ENCODE assay signal across 17 cellular contexts in genomic region chr9:77016111-77016525, GRCh38. TPM values are rescaled to one million over a fixed set of nuclear protein-coding genes. Genes with fewer than 3 reads are reported as not detected.
DNase-seq lines count a peak whose midpoint lies in the region; ATAC-seq, FAIRE-seq and TF ChIP-seq lines count a peak whose summit lies in the region.
"Had no signal": no experiment of that assay in that cellular context is flagged by ENCODE, and none has a peak within 500 bp of the region (broad histone marks: within the 10 kb centered on the region; RNA-seq: fewer than 3 reads in every experiment).

No MANE protein-coding gene starts in this region.

- peaks cover 99% of the 10 kb centered on the region for H3K27me3 ChIP-seq in endodermal cell (ENCODE audit: control insufficient read depth, insufficient read depth, low read length, poor library complexity, severe bottlenecking)
- H3K27me3 ChIP-seq in neural cell (ENCODE audit: insufficient read depth, low read depth, low read length) = peaks cover 100% of the 10 kb centered on the region
- H3K27me3 ChIP-seq: SJCRH30 had no signal

- no peaks in the 10 kb centered on the region for H4K20me1 ChIP-seq in neural cell (ENCODE audit: insufficient read depth)

- no peaks in the 10 kb centered on the region for H3K9me2 ChIP-seq in neural cell (ENCODE audit: insufficient read depth, low read length)

- no peaks in the 10 kb centered on the region for H3K36me3 Mint-ChIP-seq in endodermal cell (ENCODE audit: low read depth)
- H3K36me3 Mint-ChIP-seq: activated naive CD8-positive, alpha-beta T cell had no signal

- no peak for FAIRE-seq in A549 (lab: Jason Lieb, UNC)

- TF ChIP-seq POLR2A in A549 (IDR thresholded peaks at IDR 0.05; ENCODE audit: low read length) = no peak

- H2AFZ ChIP-seq in neural cell (ENCODE audit: low read depth, low read length) = no peak overlapping the region

- no peak for TF ChIP-seq RAD21 in A549 (conservative IDR thresholded peaks at IDR 0.05 in 1 of 2, IDR thresholded peaks at IDR 0.05 in 1 of 2)
- TF ChIP-seq RAD21 in neural cell (conservative IDR thresholded peaks at IDR 0.05) = no peak

- H3K4me3 Mint-ChIP-seq in endodermal cell = peak overlapping the region; percentile 46
- H3K4me3 Mint-ChIP-seq: activated CD8-positive, alpha-beta memory T cell treated with anti-CD3 and anti-CD28 coated beads, Interleukin-2, amount 10 ng/mL, durations not matched to agents 7 days and 5 days; activated naive CD8-positive, alpha-beta T cell; stimulated activated naive CD8-positive, alpha-beta T cell treated with anti-CD3 and anti-CD28 coated beads, Interleukin-15, Interleukin-2, amounts not matched to agents 100 ng/mL and 50 ng/mL, for 24 hours had no signal

- no peaks in the 10 kb centered on the region for H3K36me3 ChIP-seq in endodermal cell (ENCODE audit: control insufficient read depth, insufficient read depth, low read length)
- H3K36me3 ChIP-seq in neural cell (ENCODE audit: insufficient read depth, low read length) = no peaks in the 10 kb centered on the region
- H3K36me3 ChIP-seq: MG63, right lobe of liver, SJCRH30 had no signal

- no peak overlapping the region for H3K27ac ChIP-seq in A549
- H3K27ac ChIP-seq in endodermal cell (ENCODE audit: low read depth, low read length) = no peak overlapping the region
- H3K27ac ChIP-seq in neural cell (ENCODE audit: low read length) = no peak overlapping the region
- H3K27ac ChIP-seq: right lobe of liver, SJCRH30 had no signal

- peaks cover 100% of the 10 kb centered on the region for H3K27me3 Mint-ChIP-seq in endodermal cell (ENCODE audit: insufficient read depth)

- H3K4me1 ChIP-seq in A549 = peaks cover 46% of the 10 kb centered on the region; the same call in 2 of the 3 replicates
- H3K4me1 ChIP-seq in endodermal cell (ENCODE audit: control insufficient read depth, insufficient read depth, low read length) = peaks cover 16% of the 10 kb centered on the region
- H3K4me1 ChIP-seq: SJCRH30 had no signal

- H3K79me2 ChIP-seq in neural cell (replicated peaks; ENCODE audit: insufficient read depth, low read length) = no peaks in the 10 kb centered on the region

- H3K4me2 ChIP-seq in A549 (peak overlapping the region; percentile 73), neural cell (ENCODE audit: low read length) (no peak overlapping the region)

- peaks cover 32% of the 10 kb centered on the region for H3K4me1 Mint-ChIP-seq in endodermal cell

- no peak for TF ChIP-seq CTCF in A549 (IDR thresholded peaks at IDR 0.05)
- TF ChIP-seq CTCF in GM20000 (IDR thresholded peaks at IDR 0.05; ENCODE audit: extremely low read depth, missing control alignments) = no peak
- TF ChIP-seq CTCF in endodermal cell (conservative IDR thresholded peaks at IDR 0.05) = peak; percentile 39
- no peak for TF ChIP-seq CTCF in neural cell (IDR thresholded peaks at IDR 0.05; ENCODE audit: poor library complexity, severe bottlenecking)

- no peak for ATAC-seq in A549
- ATAC-seq: activated CD8-positive, alpha-beta memory T cell treated with anti-CD3 and anti-CD28 coated beads, Interleukin-2, amount 10 ng/mL, durations not matched to agents 7 days and 5 days; esophagus mucosa; right lobe of liver had no signal

- no CpG with 5 or more reads among the region's 38 CpGs for WGBS in A549 (ENCODE audit: missing lambda C conversion rate)
- 1% methylated on average over 23 to 38 of the region's 38 CpGs for WGBS in endodermal cell (ENCODE audit: insufficient coverage in 1 of 2, insufficient read length in 1 of 2), 2 experiments

- no peak overlapping the region for H3K27ac Mint-ChIP-seq in endodermal cell
- H3K27ac Mint-ChIP-seq: activated naive CD8-positive, alpha-beta T cell had no signal

- DNase-seq in A549 (ENCODE audit: low read depth in 1 of 2, low spot score in 1 of 2) (no peak), GM20000 (ENCODE audit: low spot score) (peak; percentile 47), endodermal cell (no peak), H4 (ENCODE audit: low spot score) (no peak), cerebellar cortex (ENCODE audit: low spot score) (no peak)
- DNase-seq in activated CD4-positive, alpha-beta T cell treated with anti-CD3 and anti-CD28 coated beads for 4 hours = no peak
- DNase-seq in effector CD8-positive, alpha-beta T cell (lab: John Stamatoyannopoulos, UW) = no peak
- DNase-seq: activated CD8-positive, alpha-beta memory T cell treated with anti-CD3 and anti-CD28 coated beads, Interleukin-2, amount 10 ng/mL, durations not matched to agents 7 days and 5 days; C1 segment of cervical spinal cord; right lobe of liver had no signal

- H3K9ac ChIP-seq in endodermal cell (ENCODE audit: extremely low read depth, low read length, poor library complexity, severe bottlenecking) (no peak overlapping the region), neural cell (ENCODE audit: low read length) (no peak overlapping the region)

- H3F3A ChIP-seq in neural cell (ENCODE audit: insufficient read depth, low read length, poor library complexity, severe bottlenecking) = no peaks in the 10 kb centered on the region

- TF ChIP-seq EP300 in A549 (IDR thresholded peaks at IDR 0.05) (no peak), neural cell (conservative IDR thresholded peaks at IDR 0.05; ENCODE audit: poor library complexity, severe bottlenecking) (no peak)

- peak overlapping the region; percentile 32 for H3K4me3 ChIP-seq in A549
- H3K4me3 ChIP-seq in endodermal cell (ENCODE audit: low read length) = peak overlapping the region; percentile 74
- peak overlapping the region; percentile 54 for H3K4me3 ChIP-seq in neural cell (ENCODE audit: low read length)
- H3K4me3 ChIP-seq: MG63, right lobe of liver, SJCRH30 had no signal

- no peaks in the 10 kb centered on the region for H3K9me3 ChIP-seq in A549
- no peaks in the 10 kb centered on the region for H3K9me3 ChIP-seq in endodermal cell (ENCODE audit: control insufficient read depth, low read length)
- H3K9me3 ChIP-seq in neural cell (ENCODE audit: low read length) = no peaks in the 10 kb centered on the region
- H3K9me3 ChIP-seq: MG63, right lobe of liver, SJCRH30 had no signal

- CTCF ChIA-PET in A549 (lab: Yijun Ruan, JAX) = interaction anchor here (0.7 to 3.9 kb wide), 8 partner anchors 9 to 205 kb away, joined by 3 to 22 read pairs (median 6); no protein-coding TSS in a partner anchor

- no peaks in the 10 kb centered on the region for H3K9me3 Mint-ChIP-seq in endodermal cell
- H3K9me3 Mint-ChIP-seq: stimulated activated naive CD8-positive, alpha-beta T cell treated with anti-CD3 and anti-CD28 coated beads, Interleukin-15, Interleukin-2, amounts not matched to agents 100 ng/mL and 50 ng/mL, for 24 hours had no signal

- POLR2A ChIA-PET in A549 (lab: Yijun Ruan, JAX) = interaction anchor here (0.6 kb wide), 1 partner anchor 130 kb away, joined by 3 read pairs; no protein-coding TSS in a partner anchor

TF ChIP-seq in A549, 52 proteins besides CTCF, POLR2A, EP300 and RAD21:
- TF ChIP-seq RNF2 (IDR thresholded peaks at IDR 0.05; ENCODE audit: borderline replicate concordance, low read depth) = no peak
- 0 out of 2 replicates have a peak, but pooled peaks have one; percentile 23 for TF ChIP-seq E2F6 (IDR thresholded peaks at IDR 0.05; ENCODE audit: borderline replicate concordance, low read depth)
- TF ChIP-seq HEYL (CRISPR knock-in tag; IDR thresholded peaks at IDR 0.05) = no peak
- no peak for TF ChIP-seq CHD2 (IDR thresholded peaks at IDR 0.05; ENCODE audit: low read length, partially characterized antibody)
- TF ChIP-seq ZC3H11A (IDR thresholded peaks at IDR 0.05) = no peak
- no peak for TF ChIP-seq CBX8 (IDR thresholded peaks at IDR 0.05)
- TF ChIP-seq CHD4 (IDR thresholded peaks at IDR 0.05; ENCODE audit: borderline replicate concordance) = no peak
TF ChIP-seq in A549: peak in this region for 1.

TF ChIP-seq in neural cell, 6 proteins besides CTCF, POLR2A, EP300 and RAD21:
- no peak for TF ChIP-seq REST (IDR thresholded peaks at IDR 0.05; ENCODE audit: borderline replicate concordance)
- peak; percentile 71 for TF ChIP-seq EZH2 (IDR thresholded peaks at IDR 0.05; ENCODE audit: borderline replicate concordance, insufficient read depth, low read length, poor library complexity, severe bottlenecking)
- no peak for TF ChIP-seq SMC3 (conservative IDR thresholded peaks at IDR 0.05; ENCODE audit: poor library complexity)
- TF ChIP-seq MXI1 (conservative IDR thresholded peaks at IDR 0.05; ENCODE audit: poor library complexity, severe bottlenecking) = no peak

RNA-seq across cellular contexts. Expression of gene FOXB2, which starts 3.3 kb away (rescaled TPM):
- polyA plus RNA-seq in A549 (2011; rRNA removed) (not detected in 2 replicates), A549 (2017; fragmentation: RNase III; extraction: RNeasy Plus Mini Kit Qiagen cat#74134 plus additional on column Dnase treatment) (not detected in 3 replicates), neural cell (not detected in 2 replicates)
- polyA plus RNA-seq in A549 (2012; cell fraction: cytosol; rRNA removed) = not detected in 2 replicates
- polyA plus RNA-seq in A549 (2012; cell fraction: nucleus; rRNA removed) = not detected in 2 replicates
- polyA minus RNA-seq in A549 (2011; rRNA and poly(A)+ RNA removed) = not detected in 2 replicates
- not detected for total RNA-seq in endodermal cell
- polyA plus RNA-seq in endodermal cell (2013, experiment 1 of 2) = not detected
- not detected for polyA plus RNA-seq in endodermal cell (2013, experiment 2 of 2)
- not detected in 2 replicates for polyA minus RNA-seq in neural cell
- not detected in 2 replicates for total RNA-seq in H4 (2014; rRNA removed; shearing (Covaris generic))
- total RNA-seq: activated CD8-positive, alpha-beta memory T cell treated with anti-CD3 and anti-CD28 coated beads, Interleukin-2, amount 10 ng/mL, durations not matched to agents 7 days and 5 days; esophagus mucosa; HT-29; right lobe of liver; SJCRH30 had no signal
